In the genomic region with DNA sequence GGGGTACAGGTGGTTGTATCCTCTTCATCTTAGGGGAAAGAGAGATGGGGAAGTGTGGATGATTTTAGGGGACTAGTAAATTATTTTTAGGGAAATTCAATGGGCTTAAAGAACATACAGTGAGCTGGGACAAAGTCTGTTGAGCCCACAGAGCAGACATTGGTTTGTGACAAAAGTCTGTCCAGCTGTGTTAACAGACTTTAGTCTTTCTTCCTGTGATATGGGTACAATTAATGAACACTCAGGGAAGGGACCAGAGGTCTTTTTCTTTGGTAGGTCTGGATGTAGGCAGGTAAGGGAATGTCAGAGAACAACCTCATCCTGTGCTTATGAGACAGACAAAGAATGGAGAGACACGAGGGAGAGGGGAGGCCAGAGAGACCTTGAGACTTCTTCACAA, we compare ENCODE assay signal across 25 cellular contexts. TPM values are rescaled to one million over a fixed set of nuclear protein-coding genes. Genes with fewer than 3 reads are reported as not detected.
"Had no signal": no experiment of that assay in that cellular context is flagged by ENCODE, and none has a peak within 500 bp of the region (broad histone marks: within the 10 kb centered on the region; RNA-seq: fewer than 3 reads in every experiment).

No MANE protein-coding gene starts in this region.

- H3K9me3 ChIP-seq: adrenal gland, breast epithelium had no signal

- H3K36me3 Mint-ChIP-seq: activated naive CD4-positive, alpha-beta T cell treated with anti-CD3 and anti-CD28 coated beads, Interleukin-2, amount 10 ng/mL, durations not matched to agents 7 days and 5 days; activated naive CD8-positive, alpha-beta T cell treated with anti-CD3 and anti-CD28 coated beads, Interleukin-2, amount 10 ng/mL, durations not matched to agents 7 days and 5 days; T-cell had no signal

- H3K4me3 ChIP-seq: adrenal gland, breast epithelium, SK-N-MC had no signal

- H3K9me3 Mint-ChIP-seq: activated CD8-positive, alpha-beta T cell treated with anti-CD3 and anti-CD28 coated beads for 36 hours; activated naive CD4-positive, alpha-beta T cell treated with anti-CD3 and anti-CD28 coated beads, Interleukin-2, amount 10 ng/mL, durations not matched to agents 7 days and 5 days; activated naive CD8-positive, alpha-beta T cell treated with anti-CD3 and anti-CD28 coated beads, Interleukin-2, amount 10 ng/mL, durations not matched to agents 7 days and 5 days; activated T-cell treated with anti-CD3 and anti-CD28 coated beads, Interleukin-2, amount 50 U/mL, for 72 hours; activated T-helper 2 cell treated with anti-CD3 and anti-CD28 coated beads, Interferon-gamma antibody, Interleukin-2, Interleukin-4, amounts not matched to agents 10 μg/mL and 5 μg/mL and 100 μg/mL, durations not matched to agents 14 hours and 24 hours and 36 hours; T-cell had no signal

- H3K27ac ChIP-seq: adrenal gland, breast epithelium, SK-N-MC, WERI-Rb-1 had no signal

- H3K36me3 ChIP-seq: adrenal gland, breast epithelium, WERI-Rb-1 had no signal

- H3K4me1 ChIP-seq: breast epithelium had no signal

- H3K27ac Mint-ChIP-seq: activated CD8-positive, alpha-beta T cell treated with anti-CD3 and anti-CD28 coated beads for 36 hours; activated naive CD4-positive, alpha-beta T cell treated with anti-CD3 and anti-CD28 coated beads, Interleukin-2, amount 10 ng/mL, durations not matched to agents 7 days and 5 days; activated naive CD8-positive, alpha-beta T cell treated with anti-CD3 and anti-CD28 coated beads, Interleukin-2, amount 10 ng/mL, durations not matched to agents 7 days and 5 days; activated T-cell treated with anti-CD3 and anti-CD28 coated beads, Interleukin-2, amount 50 U/mL, for 72 hours; activated T-helper 2 cell treated with anti-CD3 and anti-CD28 coated beads, Interferon-gamma antibody, Interleukin-2, Interleukin-4, amounts not matched to agents 10 μg/mL and 5 μg/mL and 100 μg/mL, durations not matched to agents 14 hours and 24 hours and 36 hours had no signal

- DNase-seq: activated CD4-positive, alpha-beta T cell treated with anti-CD3 and anti-CD28 coated beads for 4 hours; activated CD8-positive, alpha-beta memory T cell treated with anti-CD3 and anti-CD28 coated beads, Interleukin-2, amount 50 U/mL, for 4 hours; activated CD8-positive, alpha-beta T cell treated with anti-CD3 and anti-CD28 coated beads for 36 hours; activated gamma-delta T cell treated with Interleukin-2 at 50 U/mL for 16 hours; activated naive CD4-positive, alpha-beta T cell treated with anti-CD3 and anti-CD28 coated beads, Interleukin-2, amount 10 ng/mL, durations not matched to agents 7 days and 5 days; activated naive CD8-positive, alpha-beta T cell treated with anti-CD3 and anti-CD28 coated beads, Interleukin-2, amount 10 ng/mL, durations not matched to agents 7 days and 5 days; activated T-cell treated with anti-CD3 and anti-CD28 coated beads, Interleukin-2, amount 50 U/mL, for 72 hours; adrenal gland; aorta; central memory CD4-positive, alpha-beta T cell; MM.1S; NCI-H1105 treated with DMSO at 0.1 percent for 48 hours; NCI-H1436 treated with DMSO at 0.1 percent for 48 hours; NCI-H187; NCI-H2081; NCI-H510A treated with DMSO at 0.1 percent for 48 hours; PC-3; SIG-M5; T-cell; T-helper 2 cell; WERI-Rb-1 had no signal

- H3K4me3 Mint-ChIP-seq: activated CD8-positive, alpha-beta T cell treated with anti-CD3 and anti-CD28 coated beads for 36 hours; activated naive CD4-positive, alpha-beta T cell treated with anti-CD3 and anti-CD28 coated beads, Interleukin-2, amount 10 ng/mL, durations not matched to agents 7 days and 5 days; activated naive CD8-positive, alpha-beta T cell treated with anti-CD3 and anti-CD28 coated beads, Interleukin-2, amount 10 ng/mL, durations not matched to agents 7 days and 5 days; activated T-cell treated with anti-CD3 and anti-CD28 coated beads, Interleukin-2, amount 50 U/mL, for 72 hours; T-cell had no signal

- H3K27me3 ChIP-seq: adrenal gland had no signal

- ATAC-seq: activated CD4-positive, CD25-positive, alpha-beta regulatory T cell treated with anti-CD3 and anti-CD28 coated beads, Interleukin-2, amount 50 U/mL, for 24 hours; activated CD8-positive, alpha-beta T cell treated with anti-CD3 and anti-CD28 coated beads for 36 hours; activated T-cell treated with anti-CD3 and anti-CD28 coated beads, Interleukin-2, amount 50 U/mL, for 72 hours; T-cell had no signal

RNA-seq across cellular contexts. Expression of a gene that starts 2.0 kb away (rescaled TPM):
- total RNA-seq: activated CD8-positive, alpha-beta T cell treated with anti-CD3 and anti-CD28 coated beads for 36 hours; activated naive CD8-positive, alpha-beta T cell treated with anti-CD3 and anti-CD28 coated beads, Interleukin-2, amount 10 ng/mL, durations not matched to agents 7 days and 5 days; activated T-cell treated with anti-CD3 and anti-CD28 coated beads, Interleukin-2, amount 50 U/mL, for 72 hours; activated T-helper 2 cell treated with anti-CD3 and anti-CD28 coated beads, Interferon-gamma antibody, Interleukin-2, Interleukin-4, amounts not matched to agents 10 μg/mL and 5 μg/mL and 100 μg/mL, durations not matched to agents 14 hours and 24 hours and 36 hours; adrenal gland; aorta; breast epithelium; PC-3; T-cell had no signal
- polyA plus RNA-seq: adrenal gland, aorta had no signal
